22 cellular contexts compared by ENCODE assay signal in genomic region chr16:78852236-78852635, GRCh38.
"Had no signal": no experiment of that assay in that cellular context is flagged by ENCODE, and none has a peak within 500 bp of the region (broad histone marks: within the 10 kb centered on the region; RNA-seq: fewer than 3 reads in every experiment).

No MANE protein-coding gene starts in this region.

- DNase-seq: IMR-90, Karpas-422, KG1, MG63, NCI-H1092 treated with DMSO at 0.1 percent for 48 hours, NCI-H1436, NCI-H187, NCI-H2029, NCI-H2081 treated with DMSO at 0.1 percent for 48 hours, NCI-H2171, NCI-H226, NCI-H446, NCI-H510A, NCI-H524 treated with DMSO at 0.1 percent for 48 hours, NCI-H69, NCI-H774, Right ventricle myocardium superior, RPMI8226, SIG-M5, SW 1271 had no signal

- ATAC-seq: HepG2 had no signal

- FAIRE-seq: HepG2, RCC 7860 had no signal
